Comparison of ENCODE assay signal across 9 cellular contexts in the genomic region with DNA sequence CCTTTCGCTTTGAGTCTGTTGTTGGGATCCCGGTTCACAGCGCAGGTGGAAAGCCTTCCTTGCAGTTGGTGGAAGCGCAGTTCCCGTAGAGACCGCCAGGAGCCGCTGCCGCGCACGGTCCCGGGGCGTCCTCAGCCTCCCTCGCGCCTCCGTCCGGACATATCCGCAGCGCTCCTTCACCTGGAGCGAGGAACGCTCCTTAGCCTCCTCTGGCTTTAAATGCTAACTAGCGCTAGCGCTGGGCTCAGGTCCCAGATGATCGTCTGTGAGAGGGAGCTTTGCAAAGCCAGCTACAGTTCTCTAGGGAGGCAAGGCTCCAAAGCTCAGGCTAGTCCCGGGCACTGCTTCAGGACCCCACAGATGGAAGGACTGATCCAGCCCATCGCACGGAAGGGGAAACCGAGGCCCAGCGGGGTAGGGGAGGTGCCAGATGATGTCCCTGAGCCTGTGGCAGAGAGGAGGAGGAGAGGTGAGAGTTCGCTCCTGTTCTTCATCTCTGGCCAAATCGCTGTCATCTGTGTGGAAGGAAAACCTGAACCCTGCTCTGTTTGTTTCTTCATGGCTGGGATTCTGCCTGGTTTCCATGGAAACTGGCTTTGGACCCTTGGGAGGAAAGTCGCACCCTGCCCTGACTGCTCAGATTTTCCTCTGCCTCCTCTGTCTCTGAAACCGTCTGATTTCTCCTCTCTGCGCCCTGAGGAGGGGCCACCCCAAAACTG. TPM values are rescaled to one million over a fixed set of nuclear protein-coding genes. Genes with fewer than 3 reads are reported as not detected.
DNase-seq lines count a peak whose midpoint lies in the region; ATAC-seq and TF ChIP-seq lines count a peak whose summit lies in the region.
"Had no signal": no experiment of that assay in that cellular context is flagged by ENCODE, and none has a peak within 500 bp of the region (broad histone marks: within the 10 kb centered on the region; RNA-seq: fewer than 3 reads in every experiment).

No MANE protein-coding gene starts in this region.

- TF ChIP-seq CTCF in CD4-positive, alpha-beta T cell (IDR thresholded peaks at IDR 0.05): peak; percentile 97

- peaks cover 10% of the 10 kb centered on the region for H3K27me3 Mint-ChIP-seq in CD4-positive, alpha-beta T cell

- POLR2A ChIA-PET in CD4-positive, alpha-beta T cell (lab: Charles Lee): interaction anchor here (1.0 kb wide), 1 partner anchor 130 kb away, joined by 5 read pairs; a partner anchor contains a TSS

- H3K9me3 ChIP-seq in CD4-positive, alpha-beta T cell (ENCODE audit: control insufficient read depth, low read length): no peaks in the 10 kb centered on the region
- H3K9me3 ChIP-seq in NT2/D1 (ENCODE audit: insufficient read depth, low read length) (no peaks in the 10 kb centered on the region), muscle layer of colon (ENCODE audit: low read length) (no peaks in the 10 kb centered on the region)

- H3K4me1 Mint-ChIP-seq in CD4-positive, alpha-beta T cell (ENCODE audit: low read depth): no peaks in the 10 kb centered on the region

- intact Hi-C loops in CD4-positive, alpha-beta T cell (cut with DNase I, micrococcal nuclease): loop anchor here (1.0 to 10.0 kb wide), 5 partner anchors 25 to 1620 kb away; no protein-coding TSS in a partner anchor

- ATAC-seq in CD4-positive, alpha-beta T cell (ENCODE audit: poor library complexity): peak; percentile 99
- ATAC-seq in GM19397 (IDR thresholded peaks at IDR 0.05; ENCODE audit: unreplicated experiment): peak; percentile 83
- ATAC-seq in HG03521 (IDR thresholded peaks at IDR 0.05; ENCODE audit: unreplicated experiment): peak; percentile 85
- peak; percentile 93 for ATAC-seq in esophagus mucosa

- H3K27ac ChIP-seq in CD4-positive, alpha-beta T cell (ENCODE audit: low read depth, low read length): no peak overlapping the region
- peak overlapping the region; percentile 55 for H3K27ac ChIP-seq in muscle layer of colon (ENCODE audit: low read depth, low read length)

- H3K36me3 ChIP-seq in NT2/D1 (ENCODE audit: insufficient read depth, insufficient read length, low read length) (no peaks in the 10 kb centered on the region), muscle layer of colon (ENCODE audit: insufficient read depth, low read length) (no peaks in the 10 kb centered on the region)

- peak; percentile 58 to 86 (median 74) for DNase-seq in CD4-positive, alpha-beta T cell
- DNase-seq in NT2/D1 (ENCODE audit: low read depth, low spot score): peak; percentile 84
- peak; percentile 74 for DNase-seq in activated T-cell treated with anti-CD3 and anti-CD28 coated beads for 1 hour (ENCODE audit: low read depth)
- DNase-seq in stimulated activated CD8-positive, alpha-beta memory T cell treated with anti-CD3 and anti-CD28 coated beads, Interleukin-4, amount 100 ng/mL, for 48 hours: peak; percentile 92

- H3K9me3 Mint-ChIP-seq in CD4-positive, alpha-beta T cell: no peaks in the 10 kb centered on the region
- H3K9me3 Mint-ChIP-seq: T-helper 1 cell treated with Interleukin-12 subunit alpha and Interleukin-12 subunit beta and Interleukin-4 antibody, amounts not matched to agents 30 μg/mL and 1 μg/mL, for 36 hours had no signal

- CTCF ChIA-PET in CD4-positive, alpha-beta T cell (lab: Charles Lee): interaction anchor here (1.1 to 2.4 kb wide), 2 partner anchors 164 to 166 kb away, joined by 6 to 14 read pairs; no protein-coding TSS in a partner anchor

- H3K9ac ChIP-seq in NT2/D1 (ENCODE audit: insufficient read length, low read depth) (no peak overlapping the region), muscle layer of colon (ENCODE audit: low read length) (peak overlapping the region; percentile 50)

- H3K4me3 ChIP-seq in NT2/D1 (ENCODE audit: insufficient read length, low read depth) (no peak overlapping the region), muscle layer of colon (ENCODE audit: low read depth in 1 of 2, low read length in 2 of 2) (peak overlapping the region in 1 of 2 donors; percentile 56)

- H3K4me1 ChIP-seq in NT2/D1 (ENCODE audit: insufficient read depth, insufficient read length) (peaks cover 22% of the 10 kb centered on the region), muscle layer of colon (ENCODE audit: insufficient read depth, low read length) (peaks cover 83% of the 10 kb centered on the region)

- no peak overlapping the region for H3K27ac Mint-ChIP-seq in CD4-positive, alpha-beta T cell
- H3K27ac Mint-ChIP-seq: T-helper 1 cell treated with Interleukin-12 subunit alpha and Interleukin-12 subunit beta and Interleukin-4 antibody, amounts not matched to agents 30 μg/mL and 1 μg/mL, for 36 hours had no signal

- H3K4me3 Mint-ChIP-seq in CD4-positive, alpha-beta T cell: peak overlapping the region; percentile 28
- H3K4me3 Mint-ChIP-seq: T-helper 1 cell treated with Interleukin-12 subunit alpha and Interleukin-12 subunit beta and Interleukin-4 antibody, amounts not matched to agents 30 μg/mL and 1 μg/mL, for 36 hours had no signal

- H3K27me3 ChIP-seq in CD4-positive, alpha-beta T cell (ENCODE audit: control insufficient read depth, insufficient read depth, low read length): peaks cover 6% of the 10 kb centered on the region
- peaks cover 36% of the 10 kb centered on the region for H3K27me3 ChIP-seq in NT2/D1 (ENCODE audit: insufficient read depth, insufficient read length)
- H3K27me3 ChIP-seq in muscle layer of colon (ENCODE audit: control insufficient read depth in 1 of 2, insufficient read depth in 2 of 2, low read length in 2 of 2): no peaks in the 10 kb centered on the region

- no peaks in the 10 kb centered on the region for H3K36me3 Mint-ChIP-seq in CD4-positive, alpha-beta T cell (ENCODE audit: low read depth)

RNA-seq across cellular contexts. Expression of a gene that starts 31.4 kb away (rescaled TPM):
- not detected for total RNA-seq in CD4-positive, alpha-beta T cell
- total RNA-seq in esophagus mucosa: 7.5 TPM
